Comparison of ENCODE assay signal across 30 cellular contexts in genomic region chr15:52822475-52822874, GRCh38. TPM values are rescaled to one million over a fixed set of nuclear protein-coding genes. Genes with fewer than 3 reads are reported as not detected.
"Had no signal": no experiment of that assay in that cellular context is flagged by ENCODE, and none has a peak within 500 bp of the region (broad histone marks: within the 10 kb centered on the region; RNA-seq: fewer than 3 reads in every experiment).

No MANE protein-coding gene starts in this region.

- H3K4me2 ChIP-seq: KMS-11 had no signal

- H3K27ac ChIP-seq: KMS-11, Peyer's patch had no signal

- H3K27me3 ChIP-seq: Peyer's patch had no signal

- H3K9ac ChIP-seq: KMS-11 had no signal

- H3K4me1 Mint-ChIP-seq: activated B cell treated with CpG ODN at 0.5 μM for 24 hours; activated CD4-positive, alpha-beta memory T cell treated with anti-CD3 and anti-CD28 coated beads, Interleukin-2, amount 10 ng/mL, durations not matched to agents 7 days and 5 days; activated T-helper 17 cell treated with anti-CD3 and anti-CD28 coated beads, Interleukin-2, amount 50 U/mL, for 72 hours; brain had no signal

- H3K4me1 ChIP-seq: Peyer's patch had no signal

- H3K9me3 Mint-ChIP-seq: activated B cell treated with CpG ODN at 0.5 μM for 24 hours; activated CD4-positive, alpha-beta memory T cell treated with anti-CD3 and anti-CD28 coated beads, Interleukin-2, amount 10 ng/mL, durations not matched to agents 7 days and 5 days; activated T-helper 17 cell treated with anti-CD3 and anti-CD28 coated beads, Interleukin-2, amount 50 U/mL, for 72 hours; T-helper 1 cell treated with Interleukin-12 subunit alpha and Interleukin-12 subunit beta and Interleukin-4 antibody, amounts not matched to agents 30 μg/mL and 1 μg/mL, for 36 hours had no signal

- H3K27ac Mint-ChIP-seq: activated B cell treated with CpG ODN at 0.5 μM for 24 hours; activated CD4-positive, alpha-beta memory T cell treated with anti-CD3 and anti-CD28 coated beads, Interleukin-2, amount 10 ng/mL, durations not matched to agents 7 days and 5 days; activated naive CD4-positive, alpha-beta T cell treated with anti-CD3 and anti-CD28 coated beads for 36 hours; activated naive CD8-positive, alpha-beta T cell; activated T-helper 17 cell treated with anti-CD3 and anti-CD28 coated beads, Interleukin-2, amount 50 U/mL, for 72 hours; brain; T-helper 1 cell treated with Interleukin-12 subunit alpha and Interleukin-12 subunit beta and Interleukin-4 antibody, amounts not matched to agents 30 μg/mL and 1 μg/mL, for 36 hours had no signal

- H3K4me3 Mint-ChIP-seq: activated B cell treated with CpG ODN at 0.5 μM for 24 hours; activated CD4-positive, alpha-beta memory T cell treated with anti-CD3 and anti-CD28 coated beads, Interleukin-2, amount 10 ng/mL, durations not matched to agents 7 days and 5 days; activated naive CD4-positive, alpha-beta T cell treated with anti-CD3 and anti-CD28 coated beads for 36 hours; activated naive CD8-positive, alpha-beta T cell; activated T-helper 17 cell treated with anti-CD3 and anti-CD28 coated beads, Interleukin-2, amount 50 U/mL, for 72 hours; brain; T-helper 1 cell treated with Interleukin-12 subunit alpha and Interleukin-12 subunit beta and Interleukin-4 antibody, amounts not matched to agents 30 μg/mL and 1 μg/mL, for 36 hours had no signal

- ATAC-seq: activated T-helper 17 cell treated with anti-CD3 and anti-CD28 coated beads, Interleukin-2, amount 50 U/mL, for 72 hours had no signal

- H3K4me3 ChIP-seq: MG63, Peyer's patch had no signal

- DNase-seq: activated B cell treated with CpG ODN at 0.5 μM for 24 hours; activated CD4-positive, alpha-beta memory T cell treated with anti-CD3 and anti-CD28 coated beads, Interleukin-2, amount 10 ng/mL, durations not matched to agents 7 days and 5 days; activated CD4-positive, alpha-beta T cell treated with anti-CD3 and anti-CD28 coated beads, Interleukin-2, amount 50 U/mL, for 1 hour; activated gamma-delta T cell; activated naive CD4-positive, alpha-beta T cell treated with anti-CD3 and anti-CD28 coated beads for 36 hours; activated T-cell treated with anti-CD3 and anti-CD28 coated beads for 4 hours; activated T-cell treated with anti-CD3 and anti-CD28 coated beads, Interleukin-2, amount 50 U/mL, for 48 hours; amygdala; MG63; MV-4-11; NCI-H1092 treated with DMSO at 0.1 percent for 48 hours; NCI-H1417 treated with DMSO at 0.1 percent for 48 hours; NCI-H1694; NCI-H2029; NCI-H2107; NCI-H2171 treated with DMSO at 0.1 percent for 48 hours; NCI-H345; NCI-H510A; NCI-H526 treated with DMSO at 0.1 percent for 48 hours; NK-92 treated with Interleukin-12 subunit alpha and Interleukin-12 subunit beta, amount 100 ng/mL, for 24 hours; OCI-M1; Peyer's patch; SHP77 treated with DMSO at 0.1 percent for 48 hours had no signal

- H3K36me3 Mint-ChIP-seq: activated naive CD8-positive, alpha-beta T cell; brain had no signal

- H3K9me3 ChIP-seq: MG63, Peyer's patch had no signal

- H3K36me3 ChIP-seq: MG63, Peyer's patch had no signal

RNA-seq across cellular contexts. Expression of gene ONECUT1, which starts 32.3 kb away (rescaled TPM):
- total RNA-seq: activated CD4-positive, alpha-beta memory T cell treated with anti-CD3 and anti-CD28 coated beads, Interleukin-2, amount 10 ng/mL, durations not matched to agents 7 days and 5 days; activated CD8-positive, alpha-beta memory T cell treated with anti-CD3 and anti-CD28 coated beads for 36 hours; activated naive CD4-positive, alpha-beta T cell treated with anti-CD3 and anti-CD28 coated beads for 36 hours; activated T-helper 17 cell treated with anti-CD3 and anti-CD28 coated beads, Interleukin-2, amount 50 U/mL, for 72 hours; cardiac septum; Peyer's patch had no signal
